In genomic region chr9:8868632-8869031, GRCh38 we compare ENCODE assay signal across 26 cellular contexts.
DNase-seq lines count a peak whose midpoint lies in the region; ATAC-seq, FAIRE-seq and TF ChIP-seq lines count a peak whose summit lies in the region.
"Had no signal": no experiment of that assay in that cellular context is flagged by ENCODE, and none has a peak within 500 bp of the region (broad histone marks: within the 10 kb centered on the region; RNA-seq: fewer than 3 reads in every experiment).

No MANE protein-coding gene starts in this region.

- H3K4me3 ChIP-seq in cardiac muscle cell, result no peak overlapping the region
- H3K4me3 ChIP-seq in right cardiac atrium (ENCODE audit: low read length), result no peak overlapping the region
- no peak overlapping the region for H3K4me3 ChIP-seq in dorsolateral prefrontal cortex
- H3K4me3 ChIP-seq in mesodermal cell (ENCODE audit: extremely low read depth, insufficient read depth, low read length, poor library complexity, severe bottlenecking), result no peak overlapping the region
- H3K4me3 ChIP-seq: body of pancreas, colonic mucosa, GM23248, left ventricle myocardium inferior, mucosa of descending colon, tibial artery had no signal

- ATAC-seq in right cardiac atrium (no peak), HG02981 (IDR thresholded peaks at IDR 0.05; ENCODE audit: unreplicated experiment) (no peak)
- ATAC-seq: activated CD4-positive, alpha-beta T cell treated with anti-CD3 and anti-CD28 coated beads for 36 hours; activated CD8-positive, alpha-beta memory T cell treated with anti-CD3 and anti-CD28 coated beads, Interleukin-2, amount 10 ng/mL, durations not matched to agents 7 days and 5 days; body of pancreas; mucosa of descending colon; stimulated activated naive CD8-positive, alpha-beta T cell treated with anti-CD3 and anti-CD28 coated beads, Interleukin-15, Interleukin-2, amounts not matched to agents 100 U/mL and 50 U/mL, for 24 hours; T-cell had no signal

- TF ChIP-seq CTCF in cardiac muscle cell (IDR thresholded peaks at IDR 0.05; ENCODE audit: low read depth, low read length) (no peak), dorsolateral prefrontal cortex (IDR thresholded peaks at IDR 0.05 in 54 of 56, conservative IDR thresholded peaks at IDR 0.05 in 2 of 56; ENCODE audit: low read depth in 1 of 56, partially characterized antibody in 56 of 56) (no peak)

- H3K27me3 ChIP-seq in cardiac muscle cell (no peaks in the 10 kb centered on the region), right cardiac atrium (ENCODE audit: control insufficient read depth, insufficient read depth) (no peaks in the 10 kb centered on the region), dorsolateral prefrontal cortex (no peaks in the 10 kb centered on the region)
- H3K27me3 ChIP-seq: body of pancreas, colonic mucosa, tibial artery had no signal

- no peaks in the 10 kb centered on the region for H3K36me3 ChIP-seq in cardiac muscle cell
- no peaks in the 10 kb centered on the region for H3K36me3 ChIP-seq in mesodermal cell (ENCODE audit: control insufficient read depth, insufficient read depth, low read length)
- H3K36me3 ChIP-seq: colonic mucosa, left ventricle myocardium inferior, tibial artery had no signal

- intact Hi-C loops in right cardiac atrium (cut with DNase I), result no loop called here
- intact Hi-C loops in dorsolateral prefrontal cortex (cut with DNase I), result no loop called here

- DNase-seq in cardiac muscle cell (ENCODE audit: low read depth in 1 of 2, low spot score in 1 of 2) (peak; percentile 48 to 52), right cardiac atrium (no peak), dorsolateral prefrontal cortex (no peak), urothelium cell line (ENCODE audit: low spot score) (peak; percentile 9), amniotic stem cell (lab: John Stamatoyannopoulos, UW) (no peak), HCEC 1CT (no peak)
- DNase-seq: 8988T; activated CD4-positive, alpha-beta T cell treated with anti-CD3 and anti-CD28 coated beads for 36 hours; activated CD8-positive, alpha-beta memory T cell treated with anti-CD3 and anti-CD28 coated beads, Interleukin-2, amount 10 ng/mL, durations not matched to agents 7 days and 5 days; body of pancreas; colonic mucosa; COR-L47; GM23248; left ventricle myocardium inferior; mucosa of descending colon; NCI-H1105 treated with DMSO at 0.1 percent for 48 hours; NCI-H2081; OCI-M1; SHP77 treated with DMSO at 0.1 percent for 48 hours; stimulated activated CD4-positive, alpha-beta T cell treated with anti-CD3 and anti-CD28 coated beads, Interleukin-12 subunit alpha, Interleukin-12 subunit beta, amount 100 ng/mL, for 4 hours; stimulated activated CD4-positive, alpha-beta T cell treated with anti-CD3 and anti-CD28 coated beads, Interleukin-4, amount 100 ng/mL, for 4 hours; stimulated activated naive CD8-positive, alpha-beta T cell treated with anti-CD3 and anti-CD28 coated beads, Interleukin-15, Interleukin-2, amounts not matched to agents 100 U/mL and 50 U/mL, for 24 hours; T-cell; tibial artery had no signal

- H3K4me1 ChIP-seq in cardiac muscle cell (ENCODE audit: low read depth) (peaks cover 85% of the 10 kb centered on the region), right cardiac atrium (ENCODE audit: control insufficient read depth, insufficient read depth, low read length) (peaks cover 1% of the 10 kb centered on the region), mesodermal cell (ENCODE audit: control insufficient read depth, insufficient read depth, low read length, poor library complexity, severe bottlenecking) (peaks cover 42% of the 10 kb centered on the region)
- H3K4me1 ChIP-seq: body of pancreas, colonic mucosa had no signal

- no peaks in the 10 kb centered on the region for H3K9me3 ChIP-seq in cardiac muscle cell (ENCODE audit: low read depth)
- no peaks in the 10 kb centered on the region for H3K9me3 ChIP-seq in right cardiac atrium (ENCODE audit: control insufficient read depth, low read length)
- H3K9me3 ChIP-seq in mesodermal cell (ENCODE audit: control insufficient read depth, low read length), result no peaks in the 10 kb centered on the region
- H3K9me3 ChIP-seq: body of pancreas, colonic mucosa, left ventricle myocardium inferior, mucosa of descending colon, tibial artery had no signal

- H3K27ac ChIP-seq in cardiac muscle cell (peak overlapping the region; percentile 98), right cardiac atrium (ENCODE audit: low read length) (no peak overlapping the region), dorsolateral prefrontal cortex (peak overlapping the region in 47 of 59 donors; percentile 4 to 98 (median 72)), mesodermal cell (ENCODE audit: low read depth, low read length, severe bottlenecking) (peak overlapping the region; percentile 19)
- H3K27ac ChIP-seq: body of pancreas, colonic mucosa, GM23248, left ventricle myocardium inferior, tibial artery had no signal

- 65% methylated on average over 1 of the region's 1 CpG for WGBS in right cardiac atrium
- WGBS in mesodermal cell (ENCODE audit: insufficient coverage in 2 of 2), 2 experiments, result no CpG with 5 or more reads among the region's 1 CpG

- no peak for FAIRE-seq in urothelium cell line (lab: Jason Lieb, UNC)

Comparison
In these comparisons a context has a peak if more than half of its experiments do, and no peak if none do; other contexts are left out.
1. DNase-seq: peak in cardiac muscle cell (2 of 2) and urothelium cell line (single experiment); none in right cardiac atrium (0 of 3), dorsolateral prefrontal cortex (0 of 10), amniotic stem cell (single experiment) and HCEC 1CT (single experiment).